ENCODE assay signal across 25 cellular contexts in genomic region chr2:136001147-136001546, GRCh38. TPM values are rescaled to one million over a fixed set of nuclear protein-coding genes. Genes with fewer than 3 reads are reported as not detected.
A peak's percentile ranks its signal among the peaks of the same experiment; 100 is the strongest.
DNase-seq lines count a peak whose midpoint lies in the region; ATAC-seq and TF ChIP-seq lines count a peak whose summit lies in the region.
"Had no signal": no experiment of that assay in that cellular context is flagged by ENCODE, and none has a peak within 500 bp of the region (broad histone marks: within the 10 kb centered on the region; RNA-seq: fewer than 3 reads in every experiment).

No MANE protein-coding gene starts in this region.

- no peak for DNase-seq in activated naive CD8-positive, alpha-beta T cell treated with anti-CD3 and anti-CD28 coated beads, Interleukin-2, amount 50 U/mL, for 24 hours
- DNase-seq in naive B cell (no peak), NCI-H2107 (lab: John Stamatoyannopoulos, UW) (no peak), posterior cingulate gyrus (no peak)
- no peak for DNase-seq in stimulated activated CD4-positive, alpha-beta T cell treated with anti-CD3 and anti-CD28 coated beads, Interleukin-2, amount 100 ng/mL, for 24 hours
- DNase-seq: activated CD4-positive, alpha-beta T cell treated with anti-CD3 and anti-CD28 coated beads for 36 hours; CD4-positive, alpha-beta T cell; effector CD8-positive, alpha-beta T cell; esophagus squamous epithelium; gastrocnemius medialis; left lung; midbrain; natural killer cell; NCI-H1417; right cardiac atrium; SHP77 treated with DMSO at 0.1 percent for 48 hours; stimulated activated CD4-positive, alpha-beta T cell treated with anti-CD3 and anti-CD28 coated beads, Interleukin-12 subunit alpha, Interleukin-12 subunit beta, amount 100 ng/mL, for 4 hours; stimulated activated CD4-positive, alpha-beta T cell treated with anti-CD3 and anti-CD28 coated beads, Interleukin-4, amount 100 ng/mL, for 4 hours; upper lobe of left lung had no signal

- H3K27me3 Mint-ChIP-seq in activated naive CD8-positive, alpha-beta T cell treated with anti-CD3 and anti-CD28 coated beads, Interleukin-2, amount 50 U/mL, for 24 hours = no peaks in the 10 kb centered on the region
- H3K27me3 Mint-ChIP-seq in naive B cell = no peaks in the 10 kb centered on the region
- H3K27me3 Mint-ChIP-seq: activated CD4-positive, alpha-beta T cell treated with anti-CD3 and anti-CD28 coated beads for 36 hours; activated naive CD8-positive, alpha-beta T cell; CD4-positive, alpha-beta T cell had no signal

- TF ChIP-seq CTCF in DOHH2 (IDR thresholded peaks at IDR 0.05; ENCODE audit: low read depth, low read length, poor library complexity, severe bottlenecking) = no peak

- H3K4me3 ChIP-seq in BLaER1 = no peak overlapping the region
- peak overlapping the region; percentile 13 for H3K4me3 ChIP-seq in DOHH2 (ENCODE audit: low read length)
- H3K4me3 ChIP-seq: esophagus squamous epithelium, gastrocnemius medialis, left lung, upper lobe of left lung had no signal

- ATAC-seq in activated naive CD8-positive, alpha-beta T cell treated with anti-CD3 and anti-CD28 coated beads, Interleukin-2, amount 50 U/mL, for 24 hours = peak; percentile 45
- no peak for ATAC-seq in naive B cell (ENCODE audit: low read depth in 2 of 2)
- no peak for ATAC-seq in GM18520 (IDR thresholded peaks at IDR 0.05; ENCODE audit: unreplicated experiment)
- ATAC-seq: gastrocnemius medialis, natural killer cell, Panc1 had no signal

- H3K4me2 ChIP-seq in BLaER1 = peak overlapping the region; percentile 72
- peak overlapping the region; percentile 59 for H3K4me2 ChIP-seq in DOHH2 (ENCODE audit: low read length)

- peaks cover 8% of the 10 kb centered on the region; the same call in 1 of the 2 replicates for H3K36me3 ChIP-seq in BLaER1
- H3K36me3 ChIP-seq in DOHH2 (ENCODE audit: control insufficient read depth, low read length) = peaks cover 3% of the 10 kb centered on the region; the same call in 1 of the 2 replicates
- H3K36me3 ChIP-seq: esophagus squamous epithelium, gastrocnemius medialis, left lung, upper lobe of left lung had no signal

- H3K27ac ChIP-seq in BLaER1 (peak overlapping the region; percentile 75), DOHH2 (ENCODE audit: low read depth, low read length) (peak overlapping the region; percentile 22)
- H3K27ac ChIP-seq: parathyroid adenoma, upper lobe of left lung had no signal

- H3K9me3 Mint-ChIP-seq in activated naive CD8-positive, alpha-beta T cell treated with anti-CD3 and anti-CD28 coated beads, Interleukin-2, amount 50 U/mL, for 24 hours = no peaks in the 10 kb centered on the region
- peaks cover 0 to 5% (median 0%) of the 10 kb centered on the region in 7 donors for H3K9me3 Mint-ChIP-seq in naive B cell
- H3K9me3 Mint-ChIP-seq: CD4-positive, alpha-beta T cell; natural killer cell had no signal

- intact Hi-C loops in posterior cingulate gyrus (cut with DNase I) = no loop called here

- H3K79me2 ChIP-seq in DOHH2 (ENCODE audit: control insufficient read depth, low read length) = no peaks in the 10 kb centered on the region
- H3K79me2 ChIP-seq: parathyroid adenoma had no signal

- H3F3A ChIP-seq in DOHH2 (ENCODE audit: control insufficient read depth, insufficient read depth) = peaks cover 22% of the 10 kb centered on the region

- H3K4me1 ChIP-seq in BLaER1 (peaks cover 61% of the 10 kb centered on the region), DOHH2 (ENCODE audit: control insufficient read depth, low read length) (peaks cover 72% of the 10 kb centered on the region)
- H3K4me1 ChIP-seq: parathyroid adenoma had no signal

- H3K27me3 ChIP-seq in BLaER1 = no peaks in the 10 kb centered on the region
- H3K27me3 ChIP-seq in DOHH2 (ENCODE audit: control insufficient read depth, low read length) = no peaks in the 10 kb centered on the region
- H3K27me3 ChIP-seq: esophagus squamous epithelium, gastrocnemius medialis, left lung, upper lobe of left lung had no signal

- peaks cover 8% of the 10 kb centered on the region for H3K36me3 Mint-ChIP-seq in activated naive CD8-positive, alpha-beta T cell treated with anti-CD3 and anti-CD28 coated beads, Interleukin-2, amount 50 U/mL, for 24 hours (ENCODE audit: low read depth)
- H3K36me3 Mint-ChIP-seq in naive B cell = no peaks in the 10 kb centered on the region
- H3K36me3 Mint-ChIP-seq: natural killer cell had no signal

- H3K4me3 Mint-ChIP-seq in activated naive CD8-positive, alpha-beta T cell treated with anti-CD3 and anti-CD28 coated beads, Interleukin-2, amount 50 U/mL, for 24 hours = no peak overlapping the region
- H3K4me3 Mint-ChIP-seq in naive B cell = peak overlapping the region in 6 of 8 donors; percentile 6 to 75 (median 49)
- H3K4me3 Mint-ChIP-seq: activated CD4-positive, alpha-beta T cell treated with anti-CD3 and anti-CD28 coated beads for 36 hours; activated naive CD8-positive, alpha-beta T cell; CD4-positive, alpha-beta T cell; natural killer cell had no signal

- H3K27ac Mint-ChIP-seq in activated naive CD8-positive, alpha-beta T cell treated with anti-CD3 and anti-CD28 coated beads, Interleukin-2, amount 50 U/mL, for 24 hours = no peak overlapping the region
- H3K27ac Mint-ChIP-seq in naive B cell = peak overlapping the region; percentile 88 to 96 (median 90)
- H3K27ac Mint-ChIP-seq: activated CD4-positive, alpha-beta T cell treated with anti-CD3 and anti-CD28 coated beads for 36 hours; CD4-positive, alpha-beta T cell; natural killer cell had no signal

- no peaks in the 10 kb centered on the region for H3K9me2 ChIP-seq in DOHH2 (replicated peaks; ENCODE audit: control insufficient read depth, low read length)

- H3K9me3 ChIP-seq in BLaER1 (peaks cover 4% of the 10 kb centered on the region; the same call in 1 of the 2 replicates), DOHH2 (ENCODE audit: control insufficient read depth, insufficient read depth, low read length) (0 out of 2 replicates have a peak, but pooled peaks cover 1% of the 10 kb centered on the region)
- H3K9me3 ChIP-seq: esophagus squamous epithelium, gastrocnemius medialis, left lung, upper lobe of left lung had no signal

- peak overlapping the region; percentile 51; the same call in 1 of the 2 replicates for H3K9ac ChIP-seq in BLaER1
- H3K9ac ChIP-seq: parathyroid adenoma had no signal

- H3K4me1 Mint-ChIP-seq in activated naive CD8-positive, alpha-beta T cell treated with anti-CD3 and anti-CD28 coated beads, Interleukin-2, amount 50 U/mL, for 24 hours = peaks cover 48% of the 10 kb centered on the region
- peaks cover 58 to 81% (median 67%) of the 10 kb centered on the region in 3 donors for H3K4me1 Mint-ChIP-seq in naive B cell

- H4K20me1 ChIP-seq in BLaER1 (no peaks in the 10 kb centered on the region), DOHH2 (ENCODE audit: control insufficient read depth, insufficient read depth, low read depth, low read length) (no peaks in the 10 kb centered on the region)

RNA-seq across cellular contexts. Expression of gene DARS1, which starts 15.7 kb away (rescaled TPM):
- 100 to 1,000 TPM; 143 to 226 (median 172) TPM for polyA plus RNA-seq in naive B cell (ENCODE audit: low read depth in 6 of 6)
